16 cellular contexts compared by ENCODE assay signal in the genomic region with DNA sequence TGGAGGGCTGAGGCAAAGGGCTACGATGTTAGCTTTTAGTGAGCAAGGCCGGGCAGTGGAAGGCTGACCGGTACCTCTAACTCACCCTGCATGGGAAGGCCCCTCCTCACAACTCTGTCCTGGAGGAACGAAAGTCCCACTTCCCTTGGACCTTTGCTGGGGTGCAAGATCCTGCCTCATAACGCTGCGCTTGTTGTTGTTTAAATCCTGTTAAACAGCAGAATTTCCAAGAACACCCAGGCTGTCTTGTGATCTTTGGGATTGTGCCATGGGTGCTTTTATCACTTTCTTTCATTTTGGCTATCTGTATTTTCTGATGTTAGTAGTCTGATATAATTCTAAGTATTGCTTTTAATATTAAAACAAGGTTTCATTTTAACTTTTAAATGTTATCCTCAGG.
DNase-seq lines count a peak whose midpoint lies in the region; ATAC-seq, FAIRE-seq and TF ChIP-seq lines count a peak whose summit lies in the region.
"Had no signal": no experiment of that assay in that cellular context is flagged by ENCODE, and none has a peak within 500 bp of the region (broad histone marks: within the 10 kb centered on the region; RNA-seq: fewer than 3 reads in every experiment).

No MANE protein-coding gene starts in this region.

- peaks cover 23% of the 10 kb centered on the region for H3K4me1 ChIP-seq in A549
- peaks cover 16% of the 10 kb centered on the region for H3K4me1 ChIP-seq in RWPE2 (ENCODE audit: insufficient read depth, poor library complexity, severe bottlenecking)

- FAIRE-seq in A549 (lab: Jason Lieb, UNC): no peak
- FAIRE-seq: H1 had no signal

- H3K9me3 ChIP-seq in A549: no peaks in the 10 kb centered on the region
- no peaks in the 10 kb centered on the region for H3K9me3 ChIP-seq in RWPE2 (ENCODE audit: severe bottlenecking)

- H3K27ac Mint-ChIP-seq in osteocyte (ENCODE audit: unreplicated experiment): peak overlapping the region; percentile 97
- H3K27ac Mint-ChIP-seq: activated CD4-positive, alpha-beta T cell treated with anti-CD3 and anti-CD28 coated beads for 36 hours; natural killer cell treated with Interleukin-12 subunit alpha and Interleukin-12 subunit beta and Interleukin-15 and Interleukin-18, amount 100 ng/mL, for 72 hours had no signal

- H3K27me3 Mint-ChIP-seq in osteocyte (ENCODE audit: unreplicated experiment): no peaks in the 10 kb centered on the region
- H3K27me3 Mint-ChIP-seq: activated CD4-positive, alpha-beta T cell treated with anti-CD3 and anti-CD28 coated beads for 36 hours had no signal

- DNase-seq in A549 (ENCODE audit: low read depth in 1 of 2, low spot score in 1 of 2): no peak
- DNase-seq in RWPE2 (ENCODE audit: low spot score): no peak
- DNase-seq in fibroblast of mammary gland (ENCODE audit: low read depth): peak; percentile 56
- DNase-seq in osteocyte (ENCODE audit: extremely low spot score, unreplicated experiment): no peak
- DNase-seq in NCI-H510A (lab: John Stamatoyannopoulos, UW): no peak
- DNase-seq in NCI-H146 (lab: John Stamatoyannopoulos, UW): no peak
- DNase-seq: ACHN; activated CD4-positive, alpha-beta T cell treated with anti-CD3 and anti-CD28 coated beads for 36 hours; effector CD4-positive, alpha-beta T cell; head of caudate nucleus; MM.1S; stimulated activated CD4-positive, alpha-beta T cell treated with anti-CD3 and anti-CD28 coated beads, Interleukin-12 subunit alpha, Interleukin-12 subunit beta, amount 100 ng/mL, for 4 hours had no signal

- H3K4me2 ChIP-seq in A549: peak overlapping the region; percentile 69

- H3K4me1 Mint-ChIP-seq in osteocyte (ENCODE audit: unreplicated experiment): peaks cover 39% of the 10 kb centered on the region
- H3K4me1 Mint-ChIP-seq: activated CD4-positive, alpha-beta T cell treated with anti-CD3 and anti-CD28 coated beads for 36 hours had no signal

- peaks cover 2% of the 10 kb centered on the region for H3K36me3 Mint-ChIP-seq in osteocyte (ENCODE audit: unreplicated experiment)
- H3K36me3 Mint-ChIP-seq: natural killer cell treated with Interleukin-12 subunit alpha and Interleukin-12 subunit beta and Interleukin-15 and Interleukin-18, amount 100 ng/mL, for 72 hours had no signal

- H3K4me3 Mint-ChIP-seq in osteocyte (ENCODE audit: unreplicated experiment): peak overlapping the region; percentile 46
- H3K4me3 Mint-ChIP-seq: activated CD4-positive, alpha-beta T cell treated with anti-CD3 and anti-CD28 coated beads for 36 hours; natural killer cell treated with Interleukin-12 subunit alpha and Interleukin-12 subunit beta and Interleukin-15 and Interleukin-18, amount 100 ng/mL, for 72 hours had no signal

- H3K4me3 ChIP-seq in A549: no peak overlapping the region
- no peak overlapping the region for H3K4me3 ChIP-seq in RWPE2 (ENCODE audit: severe bottlenecking)
- H3K4me3 ChIP-seq in fibroblast of mammary gland (ENCODE audit: control insufficient read depth, low read depth, low read length): no peak overlapping the region

- POLR2A ChIA-PET in A549 (lab: Yijun Ruan, JAX): interaction anchor here (1.5 to 3.2 kb wide), 2 partner anchors 76 to 479 kb away, joined by 5 to 20 read pairs; no protein-coding TSS in a partner anchor

- no peak for TF ChIP-seq POLR2A in A549 (IDR thresholded peaks at IDR 0.05; ENCODE audit: low read length)

- ATAC-seq in A549 (peak in 1 of 2 experiments; percentile 8; a peak in 2 of 6 replicates), RWPE2 (ENCODE audit: low read depth) (no peak), GM21381 (IDR thresholded peaks at IDR 0.05; ENCODE audit: unreplicated experiment) (no peak), GM21390 (IDR thresholded peaks at IDR 0.05; ENCODE audit: unreplicated experiment) (no peak)
- ATAC-seq: activated CD4-positive, alpha-beta T cell treated with anti-CD3 and anti-CD28 coated beads for 36 hours; natural killer cell treated with Interleukin-12 subunit alpha and Interleukin-12 subunit beta and Interleukin-15 and Interleukin-18, amount 100 ng/mL, for 72 hours had no signal

- 86% methylated on average over 5 of the region's 6 CpGs for WGBS in A549 (ENCODE audit: missing lambda C conversion rate)

- no peak for TF ChIP-seq RAD21 in A549 (conservative IDR thresholded peaks at IDR 0.05 in 1 of 2, IDR thresholded peaks at IDR 0.05 in 1 of 2)

- no peaks in the 10 kb centered on the region for H3K9me3 Mint-ChIP-seq in osteocyte (ENCODE audit: unreplicated experiment)
- H3K9me3 Mint-ChIP-seq: natural killer cell treated with Interleukin-12 subunit alpha and Interleukin-12 subunit beta and Interleukin-15 and Interleukin-18, amount 100 ng/mL, for 72 hours had no signal

- CTCF ChIA-PET in A549 (lab: Yijun Ruan, JAX): no interaction called here

- H3K27me3 ChIP-seq in RWPE2 (ENCODE audit: insufficient read depth, poor library complexity, severe bottlenecking): no peaks in the 10 kb centered on the region

- no peaks in the 10 kb centered on the region for H3K36me3 ChIP-seq in RWPE2 (ENCODE audit: low read depth)

- peak overlapping the region; percentile 78 to 85 for H3K27ac ChIP-seq in A549
- peak overlapping the region; percentile 82 for H3K27ac ChIP-seq in RWPE2 (ENCODE audit: poor library complexity, severe bottlenecking)

- no peak for TF ChIP-seq EP300 in A549 (IDR thresholded peaks at IDR 0.05)

- TF ChIP-seq CTCF in A549 (IDR thresholded peaks at IDR 0.05) (no peak), RWPE2 (IDR thresholded peaks at IDR 0.05; ENCODE audit: poor library complexity, severe bottlenecking) (no peak), fibroblast of mammary gland (conservative IDR thresholded peaks at IDR 0.05; ENCODE audit: control insufficient read depth, insufficient read depth, low read depth, low read length) (no peak), osteocyte (IDR thresholded peaks at IDR 0.05) (no peak)

TF ChIP-seq in A549, 52 proteins besides CTCF, POLR2A, EP300 and RAD21:
- TF ChIP-seq HOXB5 (CRISPR knock-in tag; IDR thresholded peaks at IDR 0.05) (no peak), NR3C1 (IDR thresholded peaks at IDR 0.05) (no peak), NFE2L2 (conservative IDR thresholded peaks at IDR 0.05; ENCODE audit: low read length) (no peak), KDM5A (IDR thresholded peaks at IDR 0.05) (no peak), MYC (IDR thresholded peaks at IDR 0.05; ENCODE audit: borderline replicate concordance, low read length) (no peak), ATOH8 (CRISPR knock-in tag; IDR thresholded peaks at IDR 0.05; ENCODE audit: low read depth) (no peak), REST (IDR thresholded peaks at IDR 0.05) (no peak), EHF (CRISPR knock-in tag; IDR thresholded peaks at IDR 0.05) (no peak), TFCP2L1 (CRISPR knock-in tag; IDR thresholded peaks at IDR 0.05) (no peak), HEYL (CRISPR knock-in tag; IDR thresholded peaks at IDR 0.05) (no peak), HOXB13 (CRISPR knock-in tag; IDR thresholded peaks at IDR 0.05; ENCODE audit: low read depth) (no peak)
